1 cellular context compared by ENCODE assay signal in the genomic region with DNA sequence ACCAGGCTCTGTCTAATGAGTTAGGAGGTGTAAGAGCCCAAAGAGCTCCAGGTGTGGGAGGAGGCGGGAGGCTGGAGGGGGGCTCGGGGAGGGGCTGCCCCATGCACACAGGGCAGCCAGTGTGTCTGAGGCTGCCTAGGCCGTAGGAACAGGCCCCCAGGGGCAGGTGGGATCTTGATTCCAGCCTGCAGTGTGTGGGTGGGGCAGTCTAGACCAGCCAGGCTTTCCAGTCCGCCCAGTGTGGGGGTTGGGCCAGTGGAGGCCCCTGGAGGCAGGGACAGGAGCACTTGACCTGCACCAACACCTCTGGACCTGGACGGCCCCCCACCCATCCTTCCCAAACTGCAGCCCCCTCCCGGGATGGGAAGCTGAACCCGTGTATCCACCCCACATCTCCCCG.
TF ChIP-seq lines count a peak whose summit lies in the region.

No MANE protein-coding gene starts in this region.

TF ChIP-seq in IMR-90, 13 proteins besides CTCF, POLR2A, EP300 and RAD21:
- TF ChIP-seq, protein P1, sequence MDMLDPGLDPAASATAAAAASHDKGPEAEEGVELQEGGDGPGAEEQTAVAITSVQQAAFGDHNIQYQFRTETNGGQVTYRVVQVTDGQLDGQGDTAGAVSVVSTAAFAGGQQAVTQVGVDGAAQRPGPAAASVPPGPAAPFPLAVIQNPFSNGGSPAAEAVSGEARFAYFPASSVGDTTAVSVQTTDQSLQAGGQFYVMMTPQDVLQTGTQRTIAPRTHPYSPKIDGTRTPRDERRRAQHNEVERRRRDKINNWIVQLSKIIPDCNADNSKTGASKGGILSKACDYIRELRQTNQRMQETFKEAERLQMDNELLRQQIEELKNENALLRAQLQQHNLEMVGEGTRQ (IDR thresholded peaks at IDR 0.05; ENCODE audit: low read depth, low read length), result no peak
- no peak for TF ChIP-seq CHD1 (IDR thresholded peaks at IDR 0.05; ENCODE audit: low read depth, low read length)
- TF ChIP-seq RFX5 (IDR thresholded peaks at IDR 0.05; ENCODE audit: low read depth, low read length), result no peak
- no peak for TF ChIP-seq NFE2L2 (IDR thresholded peaks at IDR 0.05; ENCODE audit: low read depth, low read length)
- TF ChIP-seq RCOR1 (IDR thresholded peaks at IDR 0.05; ENCODE audit: insufficient replicate concordance, low read length), result no peak
- TF ChIP-seq FOS (IDR thresholded peaks at IDR 0.05; ENCODE audit: low read depth, low read length), result no peak
- TF ChIP-seq BHLHE40 (IDR thresholded peaks at IDR 0.05; ENCODE audit: low read depth, low read length), result no peak
- TF ChIP-seq MAFK (IDR thresholded peaks at IDR 0.05; ENCODE audit: low read depth, low read length), result no peak
- no peak for TF ChIP-seq SMC3 (IDR thresholded peaks at IDR 0.05; ENCODE audit: low read depth, low read length)
- TF ChIP-seq MAZ (IDR thresholded peaks at IDR 0.05; ENCODE audit: borderline replicate concordance, low read depth, low read length), result no peak
